Comparison of ENCODE assay signal across 8 cellular contexts in the genomic region with DNA sequence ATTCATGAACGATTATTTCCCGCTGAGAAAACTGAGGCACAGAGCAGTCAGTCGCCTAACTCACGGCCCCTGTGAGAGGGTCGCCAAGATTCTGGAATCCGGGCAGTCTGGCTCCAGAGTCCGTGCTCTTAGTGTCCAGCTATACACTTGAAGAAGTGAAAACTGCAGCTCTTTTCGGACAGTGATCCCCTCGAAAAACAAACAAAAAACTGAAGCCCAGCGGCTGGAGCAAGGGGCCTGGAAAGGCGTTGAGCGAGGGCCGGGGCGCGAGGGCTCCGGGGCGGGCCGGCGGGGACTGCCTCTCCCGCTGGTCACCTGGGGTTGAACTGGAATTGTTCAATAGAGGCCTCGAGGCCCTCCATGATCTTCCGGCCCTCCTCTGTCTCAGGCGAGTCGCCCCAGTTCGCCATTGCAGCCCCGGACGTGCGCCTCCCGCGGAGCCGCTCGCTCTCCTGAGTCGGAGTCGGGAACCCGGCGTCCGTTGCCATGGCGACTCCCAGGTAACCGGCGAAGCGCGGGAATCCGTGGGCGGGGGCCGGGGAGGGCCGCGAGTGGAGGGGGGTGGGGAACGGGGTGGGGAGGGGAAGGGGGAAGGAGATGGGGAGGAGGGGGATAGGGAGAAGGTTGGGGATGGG. TPM values are rescaled to one million over a fixed set of nuclear protein-coding genes. Genes with fewer than 3 reads are reported as not detected.
DNase-seq lines count a peak whose midpoint lies in the region; ATAC-seq and TF ChIP-seq lines count a peak whose summit lies in the region.

No MANE protein-coding gene starts in this region.

- TF ChIP-seq CTCF in astrocyte of the spinal cord (IDR thresholded peaks at IDR 0.05; ENCODE audit: low read depth, low read length), result no peak
- no peak for TF ChIP-seq CTCF in GM10266 (IDR thresholded peaks at IDR 0.05; ENCODE audit: control insufficient read depth, insufficient read depth, low read depth, missing control alignments)

- peak overlapping the region; percentile 54 for H3K4me3 ChIP-seq in astrocyte of the spinal cord (ENCODE audit: low read depth, low read length)

- in situ Hi-C loops in G401 (cut with HindIII; ENCODE audit: low sequenced_read_pairs) (no loop called here), astrocyte of the spinal cord (cut with HindIII; ENCODE audit: low sequenced_read_pairs) (no loop called here)

- DNase-seq in G401 (ENCODE audit: low spot score) (peak; percentile 15), RPMI7951 (ENCODE audit: low read depth) (peak; percentile 53), astrocyte of the spinal cord (ENCODE audit: low read depth, low spot score) (peak; percentile 30), iris pigment epithelial cell (ENCODE audit: low read depth) (peak; percentile 62), GM10266 (ENCODE audit: extremely low spot score) (no peak)
- DNase-seq in stimulated activated CD4-positive, alpha-beta T cell treated with anti-CD3 and anti-CD28 coated beads, Interleukin-15, amount 100 ng/mL, for 1 hour (ENCODE audit: low read depth in 1 of 2, low spot score in 1 of 2), result peak; percentile 10 to 44

- ATAC-seq in HG03520 (IDR thresholded peaks at IDR 0.05; ENCODE audit: unreplicated experiment), result no peak
- no peak for ATAC-seq in GM21825 (IDR thresholded peaks at IDR 0.05; ENCODE audit: unreplicated experiment)

RNA-seq across cellular contexts. Expression of a gene that starts 0.9 kb away (rescaled TPM):
- total RNA-seq in G401 (2014; rRNA removed; shearing (Covaris generic)), result not detected in 2 replicates
- not detected in 2 replicates for total RNA-seq in RPMI7951 (2014; rRNA removed; shearing (Covaris generic))
